In genomic region chr19:19510432-19510831, GRCh38 we compare ENCODE assay signal across 18 cellular contexts. TPM values are rescaled to one million over a fixed set of nuclear protein-coding genes. Genes with fewer than 3 reads are reported as not detected.
DNase-seq lines count a peak whose midpoint lies in the region; ATAC-seq and TF ChIP-seq lines count a peak whose summit lies in the region.
"Had no signal": no experiment of that assay in that cellular context is flagged by ENCODE, and none has a peak within 500 bp of the region (broad histone marks: within the 10 kb centered on the region; RNA-seq: fewer than 3 reads in every experiment).

No MANE protein-coding gene starts in this region.

- no peaks in the 10 kb centered on the region for H3K27me3 Mint-ChIP-seq in activated naive CD4-positive, alpha-beta T cell treated with anti-CD3 and anti-CD28 coated beads, Interleukin-2, amount 50 U/mL, for 24 hours
- no peaks in the 10 kb centered on the region for H3K27me3 Mint-ChIP-seq in activated naive CD4-positive, alpha-beta T cell treated with anti-CD3 and anti-CD28 coated beads, Interleukin-2, amount 10 ng/mL, durations not matched to agents 7 days and 5 days
- H3K27me3 Mint-ChIP-seq: CD4-positive, alpha-beta T cell; central memory CD8-positive, alpha-beta T cell had no signal

- H2AFZ ChIP-seq in PC-3 (ENCODE audit: low read length): no peak overlapping the region

- BruUV-seq in PC-3 (replicated peaks; lab: Mats Ljungman, UMichigan): no TSS peak

- peaks cover 7% of the 10 kb centered on the region; the same call in 1 of the 2 replicates for H3K36me3 ChIP-seq in PC-3 (ENCODE audit: low read depth, low read length)

- no peaks in the 10 kb centered on the region for H4K20me1 ChIP-seq in PC-3 (ENCODE audit: low read length)

- H3K4me1 ChIP-seq in PC-3 (ENCODE audit: insufficient read depth, low read length) (peaks cover 3% of the 10 kb centered on the region; the same call in 1 of the 2 replicates), foreskin keratinocyte (no peaks in the 10 kb centered on the region)

- DNase-seq in activated naive CD4-positive, alpha-beta T cell treated with anti-CD3 and anti-CD28 coated beads, Interleukin-2, amount 10 ng/mL, durations not matched to agents 7 days and 5 days: no peak
- DNase-seq in PC-3: no peak
- peak in 1 of 2 donors; percentile 33 for DNase-seq in foreskin keratinocyte
- no peak for DNase-seq in stimulated activated effector memory CD8-positive, alpha-beta T cell treated with anti-CD3 and anti-CD28 coated beads, Interleukin-12 subunit alpha, Interleukin-12 subunit beta, amount 100 ng/mL, for 72 hours (ENCODE audit: low spot score in 2 of 2)
- DNase-seq in RPMI8226: no peak
- no peak for DNase-seq in COLO829 (ENCODE audit: low spot score)
- DNase-seq: ACHN; activated CD8-positive, alpha-beta memory T cell treated with anti-CD3 and anti-CD28 coated beads for 24 hours; CD4-positive, alpha-beta T cell; EL; islet precursor cell; mesenchymal stem cell; NCI-H2029 treated with DMSO at 0.1 percent for 48 hours; Peyer's patch had no signal

- no peaks in the 10 kb centered on the region for H3K9me3 ChIP-seq in PC-3 (ENCODE audit: low read length)
- H3K9me3 ChIP-seq: Peyer's patch had no signal

- H3K4me2 ChIP-seq in PC-3 (ENCODE audit: low read length): no peak overlapping the region

- TF ChIP-seq CTCF in PC-3 (conservative IDR thresholded peaks at IDR 0.05; ENCODE audit: low read depth, low read length) (no peak), foreskin keratinocyte (conservative IDR thresholded peaks at IDR 0.05) (no peak)

- H3K9ac ChIP-seq in PC-3 (ENCODE audit: low read length): no peak overlapping the region

- CTCF ChIA-PET in activated naive CD4-positive, alpha-beta T cell treated with anti-CD3 and anti-CD28 coated beads, Interleukin-2, amount 10 ng/mL, durations not matched to agents 7 days and 5 days (lab: Charles Lee): no interaction called here
- CTCF ChIA-PET in PC-3 (lab: Charles Lee): no interaction called here

- no peaks in the 10 kb centered on the region for H3K79me2 ChIP-seq in PC-3 (ENCODE audit: low read length)

- peak; percentile 32 for ATAC-seq in PC-3
- ATAC-seq in foreskin keratinocyte: peak; percentile 28
- no peak for ATAC-seq in stimulated activated effector memory CD8-positive, alpha-beta T cell treated with anti-CD3 and anti-CD28 coated beads, Interleukin-12 subunit alpha, Interleukin-12 subunit beta, amount 100 ng/mL, for 72 hours
- no peak for ATAC-seq in HG03565 (IDR thresholded peaks at IDR 0.05; ENCODE audit: unreplicated experiment)
- ATAC-seq: right cardiac atrium had no signal

- intact Hi-C loops in PC-3 (cut with micrococcal nuclease): no loop called here

- no peak overlapping the region for H3K4me3 ChIP-seq in PC-3 (ENCODE audit: low read length)
- H3K4me3 ChIP-seq: Peyer's patch had no signal

- H3K9me3 Mint-ChIP-seq in activated naive CD4-positive, alpha-beta T cell treated with anti-CD3 and anti-CD28 coated beads, Interleukin-2, amount 50 U/mL, for 24 hours: no peaks in the 10 kb centered on the region
- H3K9me3 Mint-ChIP-seq in activated naive CD4-positive, alpha-beta T cell treated with anti-CD3 and anti-CD28 coated beads, Interleukin-2, amount 10 ng/mL, durations not matched to agents 7 days and 5 days: no peaks in the 10 kb centered on the region
- H3K9me3 Mint-ChIP-seq in stimulated activated effector memory CD8-positive, alpha-beta T cell treated with anti-CD3 and anti-CD28 coated beads, Interleukin-12 subunit alpha, Interleukin-12 subunit beta, amount 100 ng/mL, for 72 hours: no peaks in the 10 kb centered on the region
- H3K9me3 Mint-ChIP-seq: CD4-positive, alpha-beta T cell; central memory CD8-positive, alpha-beta T cell had no signal

- H3K27ac ChIP-seq in PC-3 (ENCODE audit: low read length): no peak overlapping the region
- H3K27ac ChIP-seq in foreskin keratinocyte: no peak overlapping the region
- H3K27ac ChIP-seq: Peyer's patch had no signal

- no peaks in the 10 kb centered on the region for H3K4me1 Mint-ChIP-seq in activated naive CD4-positive, alpha-beta T cell treated with anti-CD3 and anti-CD28 coated beads, Interleukin-2, amount 50 U/mL, for 24 hours
- peaks cover 3% of the 10 kb centered on the region for H3K4me1 Mint-ChIP-seq in activated naive CD4-positive, alpha-beta T cell treated with anti-CD3 and anti-CD28 coated beads, Interleukin-2, amount 10 ng/mL, durations not matched to agents 7 days and 5 days
- H3K4me1 Mint-ChIP-seq in stimulated activated effector memory CD8-positive, alpha-beta T cell treated with anti-CD3 and anti-CD28 coated beads, Interleukin-12 subunit alpha, Interleukin-12 subunit beta, amount 100 ng/mL, for 72 hours: no peaks in the 10 kb centered on the region
- H3K4me1 Mint-ChIP-seq: central memory CD8-positive, alpha-beta T cell had no signal

- H3K27me3 ChIP-seq in PC-3 (ENCODE audit: low read length) (no peaks in the 10 kb centered on the region), foreskin keratinocyte (no peaks in the 10 kb centered on the region)
- H3K27me3 ChIP-seq: Peyer's patch had no signal

- no peak overlapping the region for H3K4me3 Mint-ChIP-seq in activated naive CD4-positive, alpha-beta T cell treated with anti-CD3 and anti-CD28 coated beads, Interleukin-2, amount 50 U/mL, for 24 hours
- no peak overlapping the region for H3K4me3 Mint-ChIP-seq in activated naive CD4-positive, alpha-beta T cell treated with anti-CD3 and anti-CD28 coated beads, Interleukin-2, amount 10 ng/mL, durations not matched to agents 7 days and 5 days
- H3K4me3 Mint-ChIP-seq in stimulated activated effector memory CD8-positive, alpha-beta T cell treated with anti-CD3 and anti-CD28 coated beads, Interleukin-12 subunit alpha, Interleukin-12 subunit beta, amount 100 ng/mL, for 72 hours: no peak overlapping the region
- H3K4me3 Mint-ChIP-seq: central memory CD8-positive, alpha-beta T cell had no signal

- peaks cover 5% of the 10 kb centered on the region for H3K36me3 Mint-ChIP-seq in activated naive CD4-positive, alpha-beta T cell treated with anti-CD3 and anti-CD28 coated beads, Interleukin-2, amount 50 U/mL, for 24 hours
- peaks cover 22% of the 10 kb centered on the region for H3K36me3 Mint-ChIP-seq in activated naive CD4-positive, alpha-beta T cell treated with anti-CD3 and anti-CD28 coated beads, Interleukin-2, amount 10 ng/mL, durations not matched to agents 7 days and 5 days
- H3K36me3 Mint-ChIP-seq in stimulated activated effector memory CD8-positive, alpha-beta T cell treated with anti-CD3 and anti-CD28 coated beads, Interleukin-12 subunit alpha, Interleukin-12 subunit beta, amount 100 ng/mL, for 72 hours: peaks cover 51% of the 10 kb centered on the region

- H3K9me2 ChIP-seq in PC-3 (replicated peaks; ENCODE audit: low read length): no peaks in the 10 kb centered on the region

- POLR2A ChIA-PET in PC-3 (lab: Charles Lee; ENCODE audit: unreplicated experiment): no interaction called here

- peak overlapping the region; percentile 70 for H3K27ac Mint-ChIP-seq in activated naive CD4-positive, alpha-beta T cell treated with anti-CD3 and anti-CD28 coated beads, Interleukin-2, amount 50 U/mL, for 24 hours
- no peak overlapping the region for H3K27ac Mint-ChIP-seq in activated naive CD4-positive, alpha-beta T cell treated with anti-CD3 and anti-CD28 coated beads, Interleukin-2, amount 10 ng/mL, durations not matched to agents 7 days and 5 days
- peak overlapping the region; percentile 24 for H3K27ac Mint-ChIP-seq in stimulated activated effector memory CD8-positive, alpha-beta T cell treated with anti-CD3 and anti-CD28 coated beads, Interleukin-12 subunit alpha, Interleukin-12 subunit beta, amount 100 ng/mL, for 72 hours
- H3K27ac Mint-ChIP-seq: CD4-positive, alpha-beta T cell had no signal

- H3F3A ChIP-seq in PC-3 (ENCODE audit: low read length, unreplicated experiment): no peaks in the 10 kb centered on the region

RNA-seq across cellular contexts. Expression of gene TSSK6, which starts 4.9 kb away (rescaled TPM):
- total RNA-seq in PC-3 (2014; rRNA removed) (4.5 and 4.9 TPM in 2 replicates), foreskin keratinocyte (0.44 and 0.53 TPM in 2 replicates)
- polyA plus RNA-seq in foreskin keratinocyte: 0.34 and 0.38 TPM in 2 replicates

RNA-seq across cellular contexts. Expression of gene NDUFA13, which starts 5.6 kb away (rescaled TPM):
- total RNA-seq in PC-3 (2014; rRNA removed) (380 and 481 TPM in 2 replicates), foreskin keratinocyte (260 and 261 TPM in 2 replicates)
- polyA plus RNA-seq in foreskin keratinocyte: 259 and 301 TPM in 2 replicates

RNA-seq across cellular contexts. Expression of gene YJEFN3, which starts 18.3 kb away (rescaled TPM):
- total RNA-seq in PC-3 (2014; rRNA removed) (6.5 and 8.1 TPM in 2 replicates), foreskin keratinocyte (0.35 and 0.51 TPM in 2 replicates)
- 0.65 and 0.66 TPM in 2 replicates for polyA plus RNA-seq in foreskin keratinocyte

RNA-seq across cellular contexts. Expression of gene CILP2, which starts 27.6 kb away (rescaled TPM):
- 2.0 and 2.5 TPM in 2 replicates for total RNA-seq in PC-3 (2014; rRNA removed)
- total RNA-seq in foreskin keratinocyte: 0.21 and 0.24 TPM in 2 replicates
- polyA plus RNA-seq in foreskin keratinocyte: 0.08 and 0.12 TPM in 2 replicates
- total RNA-seq: Peyer's patch had no signal

Comparison
In these comparisons a context has a peak if more than half of its experiments do, and no peak if none do; other contexts are left out.
1. ATAC-seq: peak in PC-3 (single experiment) and foreskin keratinocyte (single experiment); none in stimulated activated effector memory CD8-positive, alpha-beta T cell treated with anti-CD3 and anti-CD28 coated beads, Interleukin-12 subunit alpha, Interleukin-12 subunit beta, amount 100 ng/mL, for 72 hours (single experiment) and HG03565 (single experiment).